1 cellular context compared by ENCODE assay signal in the genomic region with DNA sequence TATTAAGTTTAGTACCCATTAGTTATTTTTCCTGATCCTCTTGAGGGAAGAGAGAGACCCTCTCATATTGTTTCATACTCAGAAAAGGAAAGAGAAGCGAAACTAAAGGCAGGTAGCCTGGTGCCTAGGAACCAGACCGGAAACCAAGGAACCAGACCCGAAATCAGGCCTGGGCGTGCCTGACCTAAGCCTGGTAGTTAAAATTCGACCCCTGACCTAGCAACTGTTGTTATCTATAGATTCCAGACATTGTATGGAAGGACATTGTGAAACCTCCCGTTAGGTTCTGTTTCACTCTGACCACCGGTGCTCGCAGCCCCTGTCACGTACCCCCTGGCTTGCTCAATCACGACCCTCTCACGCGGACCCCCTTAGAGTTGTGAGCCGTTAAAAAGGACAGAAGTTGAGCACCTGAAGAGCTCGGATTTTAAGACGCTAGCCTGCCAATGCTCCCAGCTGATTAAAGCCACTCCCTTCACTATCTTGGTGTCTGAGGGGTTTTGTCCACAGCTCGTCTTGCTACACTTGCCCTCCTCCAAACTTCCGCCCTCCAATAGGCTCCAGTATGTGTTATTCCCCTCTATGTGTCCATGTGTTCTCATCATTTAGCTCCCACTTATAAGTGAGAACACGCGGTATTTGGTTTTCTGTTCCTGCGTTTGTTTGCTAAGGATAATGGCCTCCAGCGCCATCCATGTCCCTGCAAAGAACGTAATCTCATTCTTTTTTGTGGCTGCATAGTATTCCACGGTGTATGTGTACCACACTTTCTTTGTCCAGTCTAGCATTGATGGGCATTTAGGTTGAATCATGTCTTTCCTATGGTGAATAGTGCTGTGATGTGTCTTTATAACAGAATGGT.
TF ChIP-seq lines count a peak whose summit lies in the region.
"Not testable (repeated sequence)": the region's sequence is repeated elsewhere in the genome, so short reads cannot be mapped to it uniquely, and the experiment has no call there.

No MANE protein-coding gene starts in this region.

TF ChIP-seq in K562, 482 proteins besides CTCF, POLR2A, EP300 and RAD21 (continues in another document):
- TF ChIP-seq ESRRA (IDR thresholded peaks at IDR 0.05; ENCODE audit: borderline replicate concordance, low read depth) (peak; percentile 19; the same call in 1 of the 2 replicates), TRIM28 (IDR thresholded peaks at IDR 0.05) (0 out of 2 replicates have a peak, but pooled peaks have one; percentile 20), BCOR (IDR thresholded peaks at IDR 0.05) (peak; percentile 92), EP400 (IDR thresholded peaks at IDR 0.05) (peak; percentile 39), RFX1 (IDR thresholded peaks at IDR 0.05) (peak; percentile 61; the same call in 1 of the 2 replicates), NCOR1 (IDR thresholded peaks at IDR 0.05) (peak; percentile 90), ZKSCAN8 (CRISPR knock-in tag; IDR thresholded peaks at IDR 0.05) (peak; percentile 63; the same call in 1 of the 2 replicates), SOX6 (IDR thresholded peaks at IDR 0.05) (peak; percentile 75), GABPA (tag; conservative IDR thresholded peaks at IDR 0.05; ENCODE audit: low read depth) (peak; percentile 66), NR2C1 (IDR thresholded peaks at IDR 0.05) (peak; percentile 92), NR2C1 (tag; IDR thresholded peaks at IDR 0.05) (peak; percentile 95), DACH1 (IDR thresholded peaks at IDR 0.05; ENCODE audit: partially characterized antibody) (peak; percentile 76), SIN3A (IDR thresholded peaks at IDR 0.05; ENCODE audit: borderline replicate concordance in 2 of 2, control insufficient read depth in 1 of 2, low read depth in 2 of 2, low read length in 2 of 2) (0 out of 4 replicates have a peak, but pooled peaks of 1 of the 2 experiments have one; percentile 48), NR2C2 (CRISPR knock-in tag; IDR thresholded peaks at IDR 0.05) (peak; percentile 87), NR2C2 (tag; IDR thresholded peaks at IDR 0.05) (peak; percentile 91), FOXP1 (CRISPR knock-in tag; IDR thresholded peaks at IDR 0.05) (0 out of 2 replicates have a peak, but pooled peaks have one; percentile 37), PML (IDR thresholded peaks at IDR 0.05; ENCODE audit: low read length) (peak; percentile 50; the same call in 1 of the 2 replicates), HDAC2 (IDR thresholded peaks at IDR 0.05) (peak; percentile 83; the same call in 1 of the 2 replicates), CTBP1 (IDR thresholded peaks at IDR 0.05; ENCODE audit: borderline replicate concordance) (0 out of 2 replicates have a peak, but pooled peaks have one; percentile 32), KLF1 (tag; IDR thresholded peaks at IDR 0.05) (peak; percentile 79), NFIC (IDR thresholded peaks at IDR 0.05) (peak; percentile 42; the same call in 1 of the 2 replicates), ZNF766 (CRISPR knock-in tag; conservative IDR thresholded peaks at IDR 0.05) (peak; percentile 78; the same call in 1 of the 2 replicates), ELF1 (tag; IDR thresholded peaks at IDR 0.05) (0 out of 2 replicates have a peak, but pooled peaks have one; percentile 18), KLF16 (IDR thresholded peaks at IDR 0.05) (peak; percentile 70), TEAD4 (IDR thresholded peaks at IDR 0.05; ENCODE audit: low read length) (peak; percentile 75), ATF1 (tag; IDR thresholded peaks at IDR 0.05) (peak; percentile 49; the same call in 1 of the 2 replicates), KDM1A (IDR thresholded peaks at IDR 0.05) (peak; percentile 93 to 95), CEBPB (tag; IDR thresholded peaks at IDR 0.05) (peak; percentile 97), KLF13 (tag; IDR thresholded peaks at IDR 0.05; ENCODE audit: borderline replicate concordance, low read depth) (peak; percentile 12; the same call in 1 of the 2 replicates), HDAC1 (IDR thresholded peaks at IDR 0.05) (peak in 1 of 2 experiments; percentile 42; a peak in 1 of 4 replicates), CREM (IDR thresholded peaks at IDR 0.05; ENCODE audit: low read depth) (peak; percentile 26; the same call in 1 of the 2 replicates), RNF2 (IDR thresholded peaks at IDR 0.05) (peak; percentile 52; the same call in 1 of the 2 replicates), FOXA3 (CRISPR knock-in tag; conservative IDR thresholded peaks at IDR 0.05 in 1 of 2, IDR thresholded peaks at IDR 0.05 in 1 of 2) (peak in 1 of 2 experiments; percentile 50; a peak in 1 of 4 replicates), FOSL1 (tag; conservative IDR thresholded peaks at IDR 0.05) (0 out of 2 replicates have a peak, but pooled peaks have one; percentile 5), CXXC5 (CRISPR knock-in tag; IDR thresholded peaks at IDR 0.05) (peak; percentile 63), MTA2 (IDR thresholded peaks at IDR 0.05; ENCODE audit: low read depth) (peak; percentile 58), SMARCA4 (IDR thresholded peaks at IDR 0.05) (peak; percentile 79; the same call in 1 of the 2 replicates), CBFA2T3 (IDR thresholded peaks at IDR 0.05) (peak; percentile 88), TRIM24 (IDR thresholded peaks at IDR 0.05) (peak; percentile 55 to 83), CBFA2T2 (conservative IDR thresholded peaks at IDR 0.05) (peak; percentile 83), FOXM1 (IDR thresholded peaks at IDR 0.05; ENCODE audit: low read depth) (peak; percentile 38; the same call in 1 of the 2 replicates), SMARCA5 (IDR thresholded peaks at IDR 0.05) (peak; percentile 84), SMAD4 (CRISPR knock-in tag; conservative IDR thresholded peaks at IDR 0.05) (peak; percentile 96), TCF3 (CRISPR knock-in tag; IDR thresholded peaks at IDR 0.05) (peak; percentile 89), RCOR1 (IDR thresholded peaks at IDR 0.05; ENCODE audit: borderline replicate concordance in 1 of 2, low read depth in 2 of 2, low read length in 2 of 2) (peak; percentile 15 to 62; a peak in 2 of 4 replicates), DPF2 (IDR thresholded peaks at IDR 0.05) (peak; percentile 90), CBX3 (IDR thresholded peaks at IDR 0.05; ENCODE audit: borderline replicate concordance in 1 of 2, low read length in 2 of 2) (peak in 1 of 2 experiments; percentile 55; a peak in 2 of 3 replicates), HDAC3 (IDR thresholded peaks at IDR 0.05; ENCODE audit: borderline replicate concordance, partially characterized antibody) (peak; percentile 84), SMARCE1 (IDR thresholded peaks at IDR 0.05) (peak; percentile 78), NRF1 (conservative IDR thresholded peaks at IDR 0.05 in 1 of 2, IDR thresholded peaks at IDR 0.05 in 1 of 2) (0 out of 4 replicates have a peak, but pooled peaks of 1 of the 2 experiments have one; percentile 20), CHD4 (IDR thresholded peaks at IDR 0.05; ENCODE audit: insufficient read depth, insufficient replicate concordance, low read depth, low read length, poor library complexity, severe bottlenecking) (peak; percentile 47), RBM25 (IDR thresholded peaks at IDR 0.05; ENCODE audit: low read depth, low read length, severe bottlenecking) (peak; percentile 65)
- TF ChIP-seq, protein P1, sequence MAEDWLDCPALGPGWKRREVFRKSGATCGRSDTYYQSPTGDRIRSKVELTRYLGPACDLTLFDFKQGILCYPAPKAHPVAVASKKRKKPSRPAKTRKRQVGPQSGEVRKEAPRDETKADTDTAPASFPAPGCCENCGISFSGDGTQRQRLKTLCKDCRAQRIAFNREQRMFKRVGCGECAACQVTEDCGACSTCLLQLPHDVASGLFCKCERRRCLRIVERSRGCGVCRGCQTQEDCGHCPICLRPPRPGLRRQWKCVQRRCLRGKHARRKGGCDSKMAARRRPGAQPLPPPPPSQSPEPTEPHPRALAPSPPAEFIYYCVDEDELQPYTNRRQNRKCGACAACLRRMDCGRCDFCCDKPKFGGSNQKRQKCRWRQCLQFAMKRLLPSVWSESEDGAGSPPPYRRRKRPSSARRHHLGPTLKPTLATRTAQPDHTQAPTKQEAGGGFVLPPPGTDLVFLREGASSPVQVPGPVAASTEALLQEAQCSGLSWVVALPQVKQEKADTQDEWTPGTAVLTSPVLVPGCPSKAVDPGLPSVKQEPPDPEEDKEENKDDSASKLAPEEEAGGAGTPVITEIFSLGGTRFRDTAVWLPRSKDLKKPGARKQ (CRISPR knock-in tag; IDR thresholded peaks at IDR 0.05): peak; percentile 80; the same call in 1 of the 2 replicates
- TF ChIP-seq, protein P2, sequence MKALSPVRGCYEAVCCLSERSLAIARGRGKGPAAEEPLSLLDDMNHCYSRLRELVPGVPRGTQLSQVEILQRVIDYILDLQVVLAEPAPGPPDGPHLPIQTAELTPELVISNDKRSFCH (CRISPR knock-in tag; IDR thresholded peaks at IDR 0.05): not testable (repeated sequence)
- TF ChIP-seq, protein P2 (tag; IDR thresholded peaks at IDR 0.05): peak; percentile 57; the same call in 1 of the 2 replicates
- TF ChIP-seq, protein P3, sequence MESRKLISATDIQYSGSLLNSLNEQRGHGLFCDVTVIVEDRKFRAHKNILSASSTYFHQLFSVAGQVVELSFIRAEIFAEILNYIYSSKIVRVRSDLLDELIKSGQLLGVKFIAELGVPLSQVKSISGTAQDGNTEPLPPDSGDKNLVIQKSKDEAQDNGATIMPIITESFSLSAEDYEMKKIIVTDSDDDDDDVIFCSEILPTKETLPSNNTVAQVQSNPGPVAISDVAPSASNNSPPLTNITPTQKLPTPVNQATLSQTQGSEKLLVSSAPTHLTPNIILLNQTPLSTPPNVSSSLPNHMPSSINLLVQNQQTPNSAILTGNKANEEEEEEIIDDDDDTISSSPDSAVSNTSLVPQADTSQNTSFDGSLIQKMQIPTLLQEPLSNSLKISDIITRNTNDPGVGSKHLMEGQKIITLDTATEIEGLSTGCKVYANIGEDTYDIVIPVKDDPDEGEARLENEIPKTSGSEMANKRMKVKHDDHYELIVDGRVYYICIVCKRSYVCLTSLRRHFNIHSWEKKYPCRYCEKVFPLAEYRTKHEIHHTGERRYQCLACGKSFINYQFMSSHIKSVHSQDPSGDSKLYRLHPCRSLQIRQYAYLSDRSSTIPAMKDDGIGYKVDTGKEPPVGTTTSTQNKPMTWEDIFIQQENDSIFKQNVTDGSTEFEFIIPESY (CRISPR knock-in tag; IDR thresholded peaks at IDR 0.05): peak; percentile 98
- not testable (repeated sequence) for TF ChIP-seq TEAD4 (CRISPR knock-in tag; IDR thresholded peaks at IDR 0.05; ENCODE audit: borderline replicate concordance); ATF1 (CRISPR knock-in tag; IDR thresholded peaks at IDR 0.05); FOXM1 (CRISPR knock-in tag; IDR thresholded peaks at IDR 0.05; ENCODE audit: low read depth)
- TF ChIP-seq, protein P4, sequence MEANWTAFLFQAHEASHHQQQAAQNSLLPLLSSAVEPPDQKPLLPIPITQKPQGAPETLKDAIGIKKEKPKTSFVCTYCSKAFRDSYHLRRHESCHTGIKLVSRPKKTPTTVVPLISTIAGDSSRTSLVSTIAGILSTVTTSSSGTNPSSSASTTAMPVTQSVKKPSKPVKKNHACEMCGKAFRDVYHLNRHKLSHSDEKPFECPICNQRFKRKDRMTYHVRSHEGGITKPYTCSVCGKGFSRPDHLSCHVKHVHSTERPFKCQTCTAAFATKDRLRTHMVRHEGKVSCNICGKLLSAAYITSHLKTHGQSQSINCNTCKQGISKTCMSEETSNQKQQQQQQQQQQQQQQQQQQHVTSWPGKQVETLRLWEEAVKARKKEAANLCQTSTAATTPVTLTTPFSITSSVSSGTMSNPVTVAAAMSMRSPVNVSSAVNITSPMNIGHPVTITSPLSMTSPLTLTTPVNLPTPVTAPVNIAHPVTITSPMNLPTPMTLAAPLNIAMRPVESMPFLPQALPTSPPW (CRISPR knock-in tag; IDR thresholded peaks at IDR 0.05): 0 out of 2 replicates have a peak, but pooled peaks have one; percentile 9
- TF ChIP-seq, protein P5, sequence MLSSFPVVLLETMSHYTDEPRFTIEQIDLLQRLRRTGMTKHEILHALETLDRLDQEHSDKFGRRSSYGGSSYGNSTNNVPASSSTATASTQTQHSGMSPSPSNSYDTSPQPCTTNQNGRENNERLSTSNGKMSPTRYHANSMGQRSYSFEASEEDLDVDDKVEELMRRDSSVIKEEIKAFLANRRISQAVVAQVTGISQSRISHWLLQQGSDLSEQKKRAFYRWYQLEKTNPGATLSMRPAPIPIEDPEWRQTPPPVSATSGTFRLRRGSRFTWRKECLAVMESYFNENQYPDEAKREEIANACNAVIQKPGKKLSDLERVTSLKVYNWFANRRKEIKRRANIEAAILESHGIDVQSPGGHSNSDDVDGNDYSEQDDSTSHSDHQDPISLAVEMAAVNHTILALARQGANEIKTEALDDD (IDR thresholded peaks at IDR 0.05): peak; percentile 73
- TF ChIP-seq, protein P6, sequence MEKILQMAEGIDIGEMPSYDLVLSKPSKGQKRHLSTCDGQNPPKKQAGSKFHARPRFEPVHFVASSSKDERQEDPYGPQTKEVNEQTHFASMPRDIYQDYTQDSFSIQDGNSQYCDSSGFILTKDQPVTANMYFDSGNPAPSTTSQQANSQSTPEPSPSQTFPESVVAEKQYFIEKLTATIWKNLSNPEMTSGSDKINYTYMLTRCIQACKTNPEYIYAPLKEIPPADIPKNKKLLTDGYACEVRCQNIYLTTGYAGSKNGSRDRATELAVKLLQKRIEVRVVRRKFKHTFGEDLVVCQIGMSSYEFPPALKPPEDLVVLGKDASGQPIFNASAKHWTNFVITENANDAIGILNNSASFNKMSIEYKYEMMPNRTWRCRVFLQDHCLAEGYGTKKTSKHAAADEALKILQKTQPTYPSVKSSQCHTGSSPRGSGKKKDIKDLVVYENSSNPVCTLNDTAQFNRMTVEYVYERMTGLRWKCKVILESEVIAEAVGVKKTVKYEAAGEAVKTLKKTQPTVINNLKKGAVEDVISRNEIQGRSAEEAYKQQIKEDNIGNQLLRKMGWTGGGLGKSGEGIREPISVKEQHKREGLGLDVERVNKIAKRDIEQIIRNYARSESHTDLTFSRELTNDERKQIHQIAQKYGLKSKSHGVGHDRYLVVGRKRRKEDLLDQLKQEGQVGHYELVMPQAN (IDR thresholded peaks at IDR 0.05; ENCODE audit: borderline replicate concordance): 0 out of 2 replicates have a peak, but pooled peaks have one; percentile 31
- TF ChIP-seq, protein P7, sequence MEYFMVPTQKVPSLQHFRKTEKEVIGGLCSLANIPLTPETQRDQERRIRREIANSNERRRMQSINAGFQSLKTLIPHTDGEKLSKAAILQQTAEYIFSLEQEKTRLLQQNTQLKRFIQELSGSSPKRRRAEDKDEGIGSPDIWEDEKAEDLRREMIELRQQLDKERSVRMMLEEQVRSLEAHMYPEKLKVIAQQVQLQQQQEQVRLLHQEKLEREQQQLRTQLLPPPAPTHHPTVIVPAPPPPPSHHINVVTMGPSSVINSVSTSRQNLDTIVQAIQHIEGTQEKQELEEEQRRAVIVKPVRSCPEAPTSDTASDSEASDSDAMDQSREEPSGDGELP (CRISPR knock-in tag; IDR thresholded peaks at IDR 0.05; ENCODE audit: borderline replicate concordance): peak; percentile 94
- TF ChIP-seq, protein P8, sequence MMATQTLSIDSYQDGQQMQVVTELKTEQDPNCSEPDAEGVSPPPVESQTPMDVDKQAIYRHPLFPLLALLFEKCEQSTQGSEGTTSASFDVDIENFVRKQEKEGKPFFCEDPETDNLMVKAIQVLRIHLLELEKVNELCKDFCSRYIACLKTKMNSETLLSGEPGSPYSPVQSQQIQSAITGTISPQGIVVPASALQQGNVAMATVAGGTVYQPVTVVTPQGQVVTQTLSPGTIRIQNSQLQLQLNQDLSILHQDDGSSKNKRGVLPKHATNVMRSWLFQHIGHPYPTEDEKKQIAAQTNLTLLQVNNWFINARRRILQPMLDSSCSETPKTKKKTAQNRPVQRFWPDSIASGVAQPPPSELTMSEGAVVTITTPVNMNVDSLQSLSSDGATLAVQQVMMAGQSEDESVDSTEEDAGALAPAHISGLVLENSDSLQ (IDR thresholded peaks at IDR 0.05): 0 out of 2 replicates have a peak, but pooled peaks have one; percentile 8
